In genomic region chr3:169501080-169501479, GRCh38 we compare ENCODE assay signal across 25 cellular contexts.
"Had no signal": no experiment of that assay in that cellular context is flagged by ENCODE, and none has a peak within 500 bp of the region (broad histone marks: within the 10 kb centered on the region; RNA-seq: fewer than 3 reads in every experiment).

No MANE protein-coding gene starts in this region.

- H3K4me3 ChIP-seq: neural progenitor cell, ovary, psoas muscle, right lobe of liver, sigmoid colon, stomach, thoracic aorta, thyroid gland, tibial nerve, upper lobe of left lung, vagina had no signal

- H2AFZ ChIP-seq: neural progenitor cell, parathyroid adenoma had no signal

- H3K4me2 ChIP-seq: neural progenitor cell had no signal

- DNase-seq: natural killer cell; occipital lobe; ovary; posterior cingulate gyrus; psoas muscle; right cardiac atrium; right lobe of liver; sigmoid colon; small intestine; stimulated activated CD4-positive, alpha-beta T cell treated with anti-CD3 and anti-CD28 coated beads, Interleukin-15, amount 100 ng/mL, for 24 hours; stimulated activated CD4-positive, alpha-beta T cell treated with anti-CD3 and anti-CD28 coated beads, Interleukin-2, amount 100 ng/mL, for 24 hours; stimulated activated CD4-positive, alpha-beta T cell treated with anti-CD3 and anti-CD28 coated beads, Interleukin-2, amount 100 ng/mL, for 48 hours; stimulated activated CD4-positive, alpha-beta T cell treated with anti-CD3 and anti-CD28 coated beads, Interleukin-4, amount 100 ng/mL, for 24 hours; stimulated activated naive B cell treated with anti-CD40 and anti-IgM and Interleukin-4, amounts not matched to agents 10 μg/mL and 1 μg/mL and 100 μg/mL, for 72 hours; stimulated activated naive CD4-positive, alpha-beta T cell treated with Interleukin-2 at 50 U/mL for 16 hours; stomach; thyroid gland; trophoblast cell; upper lobe of left lung had no signal

- H3K36me3 ChIP-seq: neural progenitor cell, ovary, right lobe of liver, sigmoid colon, stomach, thoracic aorta, thyroid gland, tibial nerve, upper lobe of left lung, vagina had no signal

- H3K79me2 ChIP-seq: parathyroid adenoma had no signal

- ATAC-seq: natural killer cell; psoas muscle; right cardiac atrium; right lobe of liver; stimulated activated effector memory CD8-positive, alpha-beta T cell treated with anti-CD3 and anti-CD28 coated beads, Interleukin-12 subunit alpha, Interleukin-12 subunit beta, amount 100 ng/mL, for 72 hours; stimulated activated naive B cell treated with anti-CD40 and anti-IgM and Interleukin-4, amounts not matched to agents 10 μg/mL and 1 μg/mL and 100 μg/mL, for 72 hours had no signal

- H3K9me3 ChIP-seq: ovary, psoas muscle, right lobe of liver, sigmoid colon, stomach, thoracic aorta, thyroid gland, tibial nerve, upper lobe of left lung, vagina had no signal

- H3K9ac ChIP-seq: neural progenitor cell, parathyroid adenoma had no signal

- H3K27ac ChIP-seq: neural progenitor cell, ovary, parathyroid adenoma, psoas muscle, right lobe of liver, sigmoid colon, stomach, thoracic aorta, thyroid gland, tibial nerve, upper lobe of left lung, vagina had no signal

- H3K27me3 ChIP-seq: neural progenitor cell, ovary, right lobe of liver, sigmoid colon, stomach, thyroid gland, tibial nerve, upper lobe of left lung, vagina had no signal

- H3K4me1 ChIP-seq: parathyroid adenoma, psoas muscle, right lobe of liver, sigmoid colon, thyroid gland, tibial nerve, vagina had no signal
